8 cellular contexts compared by ENCODE assay signal in genomic region chr17:10316986-10317834, GRCh38. TPM values are rescaled to one million over a fixed set of nuclear protein-coding genes. Genes with fewer than 3 reads are reported as not detected.
DNase-seq lines count a peak whose midpoint lies in the region; ATAC-seq, FAIRE-seq and TF ChIP-seq lines count a peak whose summit lies in the region.

No MANE protein-coding gene starts in this region.

- H3K27ac ChIP-seq in MM.1S (ENCODE audit: low read length) = no peak overlapping the region
- H3K27ac ChIP-seq in astrocyte (ENCODE audit: low read depth, low read length) = no peak overlapping the region
- H3K27ac ChIP-seq in transverse colon = no peak overlapping the region

- no peak overlapping the region for H3K9ac ChIP-seq in MM.1S (ENCODE audit: low read length)
- H3K9ac ChIP-seq in astrocyte (ENCODE audit: low read length) = no peak overlapping the region

- H3K4me2 ChIP-seq in MM.1S (ENCODE audit: low read depth, low read length) (no peak overlapping the region), astrocyte (ENCODE audit: low read length) (no peak overlapping the region)

- TF ChIP-seq EP300 in transverse colon (IDR thresholded peaks at IDR 0.05; ENCODE audit: low read depth) = no peak

- no peaks in the 10 kb centered on the region for H3K27me3 ChIP-seq in MM.1S (replicated peaks; ENCODE audit: insufficient read depth, low read length)
- no peaks in the 10 kb centered on the region for H3K27me3 ChIP-seq in astrocyte (ENCODE audit: insufficient read depth, low read length)
- H3K27me3 ChIP-seq in transverse colon = no peaks in the 10 kb centered on the region

- H2AFZ ChIP-seq in MM.1S (ENCODE audit: low read length) = no peak overlapping the region
- no peak overlapping the region for H2AFZ ChIP-seq in astrocyte (ENCODE audit: low read depth, low read length)

- 57 to 73% methylated on average over 7 to 21 of the region's 21 CpGs for WGBS in transverse colon (ENCODE audit: low coverage in 1 of 2), 2 donors

- H3K9me2 ChIP-seq in MM.1S (replicated peaks; ENCODE audit: insufficient read depth, low read length) = no peaks in the 10 kb centered on the region

- H3K27ac Mint-ChIP-seq in astrocyte (ENCODE audit: unreplicated experiment) = peak overlapping the region; percentile 64

- H3K9me3 Mint-ChIP-seq in astrocyte (ENCODE audit: unreplicated experiment) = peaks cover 2% of the 10 kb centered on the region

- DNase-seq in AG20443 (ENCODE audit: low spot score) (peak; percentile 86), MM.1S (peak; percentile 46), astrocyte (ENCODE audit: low read depth) (no peak), left kidney (ENCODE audit: low read depth, low spot score) (peak; percentile 70), transverse colon (peak; percentile 77), NCI-H2171 treated with DMSO at 0.1 percent for 48 hours (lab: John Stamatoyannopoulos, UW) (no peak)

- ATAC-seq in GM18907 (IDR thresholded peaks at IDR 0.05; ENCODE audit: unreplicated experiment) (peak; percentile 81), HG03520 (IDR thresholded peaks at IDR 0.05; ENCODE audit: unreplicated experiment) (no peak)

- intact Hi-C loops in transverse colon (cut with DNase I; ENCODE audit: low total_unique reads) = no loop called here

- H3K36me3 ChIP-seq in MM.1S (replicated peaks; ENCODE audit: insufficient read depth, low read length) = no peaks in the 10 kb centered on the region
- H3K36me3 ChIP-seq in astrocyte (ENCODE audit: insufficient read depth, low read length) = no peaks in the 10 kb centered on the region
- no peaks in the 10 kb centered on the region for H3K36me3 ChIP-seq in transverse colon

- no peaks in the 10 kb centered on the region for H3K4me1 Mint-ChIP-seq in astrocyte (ENCODE audit: low read depth, unreplicated experiment)

- H3K79me2 ChIP-seq in MM.1S (ENCODE audit: low read length) (no peaks in the 10 kb centered on the region), astrocyte (ENCODE audit: insufficient read depth, low read length) (no peaks in the 10 kb centered on the region)

- TF ChIP-seq CTCF in MM.1S (IDR thresholded peaks at IDR 0.05; ENCODE audit: low read length) (peak; percentile 57), astrocyte (IDR thresholded peaks at IDR 0.05; ENCODE audit: insufficient read depth, low read depth, low read length) (peak; percentile 30), transverse colon (IDR thresholded peaks at IDR 0.05) (peak in 3 of 5 experiments; percentile 58 to 73 (median 66))

- peaks cover 41% of the 10 kb centered on the region for H3K27me3 Mint-ChIP-seq in astrocyte (ENCODE audit: low read depth, unreplicated experiment)

- H3K4me1 ChIP-seq in MM.1S (ENCODE audit: low read length) (no peaks in the 10 kb centered on the region), astrocyte (ENCODE audit: insufficient read depth, low read length) (no peaks in the 10 kb centered on the region), transverse colon (peaks cover 0 to 4% (median 0%) of the 10 kb centered on the region in 4 donors)

- no peak overlapping the region for H3K4me3 Mint-ChIP-seq in astrocyte (ENCODE audit: unreplicated experiment)

- TF ChIP-seq POLR2A in transverse colon (IDR thresholded peaks at IDR 0.05) = no peak

- H3K36me3 Mint-ChIP-seq in astrocyte (ENCODE audit: low read depth, unreplicated experiment) = no peaks in the 10 kb centered on the region

- no peaks in the 10 kb centered on the region for H4K20me1 ChIP-seq in MM.1S (ENCODE audit: insufficient read depth, low read length)
- no peaks in the 10 kb centered on the region for H4K20me1 ChIP-seq in astrocyte (ENCODE audit: insufficient read depth, low read length)

- H3K4me3 ChIP-seq in MM.1S (ENCODE audit: low read length) (no peak overlapping the region), astrocyte (ENCODE audit: insufficient read depth, low read depth, low read length) (no peak overlapping the region), transverse colon (no peak overlapping the region)

- H3K9me3 ChIP-seq in MM.1S (replicated peaks; ENCODE audit: insufficient read depth, low read length) = no peaks in the 10 kb centered on the region
- no peaks in the 10 kb centered on the region for H3K9me3 ChIP-seq in astrocyte (ENCODE audit: insufficient read depth, low read depth, low read length)
- no peaks in the 10 kb centered on the region for H3K9me3 ChIP-seq in transverse colon

- in situ Hi-C loops in transverse colon (cut with MboI; ENCODE audit: low pct_ligation_motif_present in 1 of 4, low pct_unique_long_range_greater_than_20kb in 1 of 4, low sequenced_read_pairs in 3 of 4) = no loop called here

- no peak for FAIRE-seq in astrocyte (lab: Jason Lieb, UNC)

- no peaks in the 10 kb centered on the region for H3F3A ChIP-seq in MM.1S (ENCODE audit: insufficient read depth, low read length)

RNA-seq across cellular contexts. Expression of gene MYH13, which starts 55.6 kb away (rescaled TPM):
- total RNA-seq in astrocyte (not detected in 2 replicates), transverse colon (1 to 10 TPM in 1 of 4 donors, under 1 TPM in 2, not detected in 1; 0.14 to 2.6 (median 0.16) TPM)

Comparison
In these comparisons a context has a peak if more than half of its experiments do, and no peak if none do; other contexts are left out.
1. DNase-seq: peak in AG20443 (single experiment), MM.1S (single experiment), left kidney (single experiment) and transverse colon (single experiment); none in astrocyte (single experiment) and NCI-H2171 treated with DMSO at 0.1 percent for 48 hours (single experiment).
2. Peak in every context shown above with its lines, with median percentiles within 50 percentile points of each other: CTCF ChIP-seq.